Comparison of ENCODE assay signal across 11 cellular contexts in the genomic region with DNA sequence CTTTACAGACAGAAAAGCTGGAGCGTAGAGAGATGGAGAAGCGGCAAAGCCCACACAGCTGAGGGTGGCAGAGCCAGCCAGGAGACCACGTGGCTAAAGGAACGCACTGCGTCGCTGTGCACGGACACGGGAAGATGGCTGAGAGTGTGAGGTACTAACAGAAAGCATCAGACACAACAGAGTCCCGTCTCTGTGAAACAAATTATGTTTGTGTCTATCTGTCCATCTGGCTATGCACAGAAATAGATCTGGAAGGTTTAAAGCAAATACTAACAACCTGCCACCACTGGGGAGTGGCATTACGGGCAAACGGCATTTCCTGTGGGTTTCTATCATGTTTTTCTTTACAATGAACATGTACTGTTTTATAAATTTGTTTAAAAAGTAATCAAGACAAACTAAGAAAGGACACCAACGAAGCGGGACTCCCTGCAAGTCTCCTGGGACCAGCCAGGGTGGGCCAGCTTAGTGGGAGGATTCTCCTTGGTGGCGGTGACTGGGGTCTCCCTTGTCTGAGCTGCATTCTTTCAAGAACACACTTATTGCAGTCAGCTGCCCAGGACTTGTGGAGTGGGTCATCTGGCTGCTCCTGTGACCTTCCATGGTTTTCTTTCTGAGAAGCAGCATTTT.
DNase-seq lines count a peak whose midpoint lies in the region; TF ChIP-seq lines count a peak whose summit lies in the region.
"Had no signal": no experiment of that assay in that cellular context is flagged by ENCODE, and none has a peak within 500 bp of the region (broad histone marks: within the 10 kb centered on the region; RNA-seq: fewer than 3 reads in every experiment).

No MANE protein-coding gene starts in this region.

- H3K27me3 ChIP-seq in BLaER1, result no peaks in the 10 kb centered on the region
- H3K27me3 ChIP-seq in esophagus muscularis mucosa, result no peaks in the 10 kb centered on the region
- no peaks in the 10 kb centered on the region for H3K27me3 ChIP-seq in sigmoid colon

- H3K9ac ChIP-seq in BLaER1, result peak overlapping the region; percentile 53; the same call in 1 of the 2 replicates

- 84% methylated on average over 14 of the region's 14 CpGs for WGBS in esophagus muscularis mucosa
- WGBS in sigmoid colon, 2 donors, result 85 to 88% methylated on average over 14 of the region's 14 CpGs

- peaks cover 88% of the 10 kb centered on the region for H3K4me1 ChIP-seq in BLaER1
- H3K4me1 ChIP-seq in esophagus muscularis mucosa, result peaks cover 21 to 61% (median 58%) of the 10 kb centered on the region in 4 donors
- peaks cover 0 to 62% (median 52%) of the 10 kb centered on the region in 4 donors for H3K4me1 ChIP-seq in sigmoid colon

- H3K4me3 ChIP-seq in BLaER1 (no peak overlapping the region), esophagus muscularis mucosa (no peak overlapping the region), sigmoid colon (no peak overlapping the region)
- H3K4me3 ChIP-seq: GM12878 had no signal

- peak overlapping the region; percentile 95 for H3K4me2 ChIP-seq in BLaER1

- intact Hi-C loops in esophagus muscularis mucosa (cut with DNase I), result no loop called here
- intact Hi-C loops in sigmoid colon (cut with DNase I), result loop anchor here (2.0 to 10.0 kb wide), 4 partner anchors 197 to 885 kb away; partner anchors contain the start of gene HDAC4

- DNase-seq in esophagus muscularis mucosa (ENCODE audit: extremely low spot score) (no peak), sigmoid colon (no peak), HT-29 (ENCODE audit: low spot score) (no peak), GM19238 (ENCODE audit: insufficient read length, low spot score) (no peak), activated gamma-delta T cell (lab: John Stamatoyannopoulos, UW) (no peak)
- DNase-seq: C1 segment of cervical spinal cord, DMS79, Karpas-422 had no signal

- TF ChIP-seq POLR2A in esophagus muscularis mucosa (IDR thresholded peaks at IDR 0.05; ENCODE audit: low read depth) (no peak), sigmoid colon (IDR thresholded peaks at IDR 0.05) (no peak)

- no peaks in the 10 kb centered on the region for H3K9me3 ChIP-seq in BLaER1
- H3K9me3 ChIP-seq in esophagus muscularis mucosa, result no peaks in the 10 kb centered on the region
- no peaks in the 10 kb centered on the region for H3K9me3 ChIP-seq in sigmoid colon

- no peak overlapping the region for H3K27ac ChIP-seq in BLaER1
- H3K27ac ChIP-seq in C4-2B, result peak overlapping the region; percentile 3; the same call in 1 of the 2 replicates
- H3K27ac ChIP-seq in esophagus muscularis mucosa (replicated peaks in 1 of 4), result peak overlapping the region; percentile 82 to 88 (median 84)
- H3K27ac ChIP-seq in sigmoid colon, result peak overlapping the region; percentile 80 to 96 (median 88)

- H4K20me1 ChIP-seq in BLaER1, result peaks cover 50% of the 10 kb centered on the region

- H3K36me3 ChIP-seq in BLaER1, result peaks cover 60% of the 10 kb centered on the region
- peaks cover 10 to 82% (median 74%) of the 10 kb centered on the region in 4 donors for H3K36me3 ChIP-seq in esophagus muscularis mucosa
- H3K36me3 ChIP-seq in sigmoid colon, result peaks cover 34 to 83% (median 56%) of the 10 kb centered on the region in 4 donors

- no peak for TF ChIP-seq EP300 in esophagus muscularis mucosa (IDR thresholded peaks at IDR 0.05)
- TF ChIP-seq EP300 in sigmoid colon (IDR thresholded peaks at IDR 0.05), result no peak

- no peak for TF ChIP-seq CTCF in C4-2B (conservative IDR thresholded peaks at IDR 0.05)
- TF ChIP-seq CTCF in esophagus muscularis mucosa (IDR thresholded peaks at IDR 0.05), result no peak
- TF ChIP-seq CTCF in sigmoid colon (IDR thresholded peaks at IDR 0.05), result no peak
